9 cellular contexts compared by ENCODE assay signal in genomic region chr4:6689506-6689960, GRCh38. TPM values are rescaled to one million over a fixed set of nuclear protein-coding genes. Genes with fewer than 3 reads are reported as not detected.
DNase-seq lines count a peak whose midpoint lies in the region; ATAC-seq and TF ChIP-seq lines count a peak whose summit lies in the region.
"Had no signal": no experiment of that assay in that cellular context is flagged by ENCODE, and none has a peak within 500 bp of the region (broad histone marks: within the 10 kb centered on the region; RNA-seq: fewer than 3 reads in every experiment).

No MANE protein-coding gene starts in this region.

- H3K9me3 ChIP-seq in mucosa of descending colon: no peaks in the 10 kb centered on the region

- H3K4me3 ChIP-seq in mucosa of descending colon: no peak overlapping the region

- DNase-seq in HT-29 (ENCODE audit: low spot score) (peak; percentile 77), mucosa of descending colon (peak; percentile 41 to 69 (median 55)), HCEC 1CT (no peak), NCI-H345 (lab: John Stamatoyannopoulos, UW) (no peak), DMS153 treated with DMSO at 0.1 percent for 48 hours (lab: John Stamatoyannopoulos, UW; ENCODE audit: unreplicated experiment) (no peak), SHP77 (lab: John Stamatoyannopoulos, UW) (no peak)
- DNase-seq: activated B cell treated with CpG ODN at 0.5 μM for 24 hours had no signal

- ATAC-seq in mucosa of descending colon: peak; percentile 62

- intact Hi-C loops in mucosa of descending colon (cut with DNase I, micrococcal nuclease): no loop called here

- H3K27ac ChIP-seq in 22Rv1: peak overlapping the region; percentile 85
- H3K27ac ChIP-seq in angular gyrus (ENCODE audit: low read depth, low read length): peak overlapping the region; percentile 40

- TF ChIP-seq CTCF in 22Rv1 (IDR thresholded peaks at IDR 0.05): no peak
- no peak for TF ChIP-seq CTCF in mucosa of descending colon (IDR thresholded peaks at IDR 0.05)

- peaks cover 29% of the 10 kb centered on the region for H3K4me1 ChIP-seq in mucosa of descending colon (ENCODE audit: low read depth)

- no peaks in the 10 kb centered on the region for H3K36me3 ChIP-seq in mucosa of descending colon (ENCODE audit: low read depth)

RNA-seq across cellular contexts. Expression of gene S100P, which starts 4.1 kb away (rescaled TPM):
- 412 and 628 TPM in 2 replicates for total RNA-seq in HT-29 (2014; rRNA removed; shearing (Covaris generic))
- 100 to 1,000 TPM in 1 of 3 donors, 10 to 100 TPM in 2; 15.7 to 189 (median 70.4) TPM for total RNA-seq in mucosa of descending colon
- total RNA-seq: activated B cell treated with CpG ODN at 0.5 μM for 24 hours had no signal

RNA-seq across cellular contexts. Expression of gene MRFAP1L1, which starts 20.1 kb away (rescaled TPM):
- total RNA-seq in HT-29 (2014; rRNA removed; shearing (Covaris generic)): 41.6 and 43.4 TPM in 2 replicates
- 10 to 100 TPM; 24.2 to 49.0 (median 31.2) TPM for total RNA-seq in mucosa of descending colon

RNA-seq across cellular contexts. Expression of gene BLOC1S4, which starts 26.4 kb away (rescaled TPM):
- 28.7 and 31.3 TPM in 2 replicates for total RNA-seq in HT-29 (2014; rRNA removed; shearing (Covaris generic))
- 10 to 100 TPM; 11.8 to 12.8 (median 11.8) TPM for total RNA-seq in mucosa of descending colon

RNA-seq across cellular contexts. Expression of gene MRFAP1, which starts 49.0 kb away (rescaled TPM):
- total RNA-seq in HT-29 (2014; rRNA removed; shearing (Covaris generic)): 92.4 and 106 TPM in 2 replicates
- total RNA-seq in mucosa of descending colon: 100 to 1,000 TPM; 115 to 244 (median 172) TPM

Comparison
In these comparisons a context has a peak if more than half of its experiments do, and no peak if none do; other contexts are left out.
1. DNase-seq: peak in HT-29 (single experiment) and mucosa of descending colon (3 of 3); none in HCEC 1CT (single experiment), NCI-H345 (single experiment), DMS153 treated with DMSO at 0.1 percent for 48 hours (single experiment) and SHP77 (0 of 2).